ENCODE assay signal across 13 cellular contexts in genomic region chr1:21339402-21340229, GRCh38. TPM values are rescaled to one million over a fixed set of nuclear protein-coding genes. Genes with fewer than 3 reads are reported as not detected.
A peak's percentile ranks its signal among the peaks of the same experiment; 100 is the strongest.
DNase-seq lines count a peak whose midpoint lies in the region; ATAC-seq and TF ChIP-seq lines count a peak whose summit lies in the region.
"Had no signal": no experiment of that assay in that cellular context is flagged by ENCODE, and none has a peak within 500 bp of the region (broad histone marks: within the 10 kb centered on the region; RNA-seq: fewer than 3 reads in every experiment).

No MANE protein-coding gene starts in this region.

- H3K4me1 Mint-ChIP-seq in IgD-negative memory B cell (peaks cover 54 to 67% (median 58%) of the 10 kb centered on the region in 3 donors), memory B cell (peaks cover 80% of the 10 kb centered on the region)

- H3K27ac ChIP-seq in adrenal gland (peak overlapping the region; percentile 87 to 96 (median 95)), stomach smooth muscle (ENCODE audit: low read length) (peak overlapping the region; percentile 94)

- intact Hi-C loops in adrenal gland (cut with DNase I) = loop anchor here in 1 of 2 donors (5.0 kb wide), 1 partner anchor 82 kb away; no protein-coding TSS in a partner anchor

- H3K4me3 ChIP-seq in adrenal gland (no peak overlapping the region), stomach smooth muscle (ENCODE audit: low read length in 2 of 2) (no peak overlapping the region)

- H3K27me3 ChIP-seq in adrenal gland (no peaks in the 10 kb centered on the region), stomach smooth muscle (ENCODE audit: control insufficient read depth in 1 of 2, insufficient read depth in 2 of 2, low read length in 2 of 2) (no peaks in the 10 kb centered on the region)

- TF ChIP-seq CTCF in adrenal gland (IDR thresholded peaks at IDR 0.05) = no peak

- ATAC-seq in memory B cell (ENCODE audit: low read depth) (no peak), HG03025 (IDR thresholded peaks at IDR 0.05; ENCODE audit: low FRiP score, unreplicated experiment) (no peak)

- H3K27ac Mint-ChIP-seq in IgD-negative memory B cell = peak overlapping the region in 2 of 3 donors; percentile 31 to 87
- peak overlapping the region; percentile 93 for H3K27ac Mint-ChIP-seq in memory B cell

- no peaks in the 10 kb centered on the region for H3K36me3 ChIP-seq in adrenal gland (replicated peaks in 1 of 2)
- H3K36me3 ChIP-seq in stomach smooth muscle (ENCODE audit: control insufficient read depth in 2 of 2, insufficient read depth in 2 of 2, low read length in 2 of 2) = peaks cover 0 to 3% of the 10 kb centered on the region in 2 donors

- DNase-seq in adrenal gland (peak in 2 of 7 donors; percentile 12 to 23), memory B cell (ENCODE audit: low spot score in 2 of 2) (no peak), T1000 (lab: John Stamatoyannopoulos, UW) (no peak), mesenteric fat pad (ENCODE audit: low spot score) (no peak)
- no peak for DNase-seq in stimulated activated CD4-positive, alpha-beta T cell treated with anti-CD3 and anti-CD28 coated beads, Interleukin-12 subunit alpha, Interleukin-12 subunit beta, amount 100 ng/mL, for 4 hours
- DNase-seq: DND-41; midbrain; NCI-H2227 treated with DMSO at 0.1 percent for 48 hours; stimulated activated CD4-positive, alpha-beta T cell treated with anti-CD3 and anti-CD28 coated beads, Interleukin-4, amount 100 ng/mL, for 4 hours had no signal

- peak overlapping the region in 2 of 4 donors; percentile 8 to 17 for H3K4me3 Mint-ChIP-seq in IgD-negative memory B cell
- no peak overlapping the region for H3K4me3 Mint-ChIP-seq in memory B cell
- H3K4me3 Mint-ChIP-seq: brain had no signal

- peak overlapping the region in 1 of 2 donors; percentile 29 for H3K9ac ChIP-seq in stomach smooth muscle (ENCODE audit: low read length in 2 of 2)

- H3K9me3 ChIP-seq in adrenal gland (replicated peaks in 1 of 3) = no peaks in the 10 kb centered on the region
- H3K9me3 ChIP-seq in stomach smooth muscle (ENCODE audit: control insufficient read depth in 2 of 2, low read length in 2 of 2) = no peaks in the 10 kb centered on the region

- H3K27me3 Mint-ChIP-seq in IgD-negative memory B cell = peaks cover 2% of the 10 kb centered on the region
- H3K27me3 Mint-ChIP-seq in memory B cell = no peaks in the 10 kb centered on the region
- H3K27me3 Mint-ChIP-seq: brain had no signal

- H3K4me1 ChIP-seq in adrenal gland (replicated peaks in 1 of 2) = peaks cover 92 to 93% of the 10 kb centered on the region in 2 donors
- peaks cover 95% of the 10 kb centered on the region for H3K4me1 ChIP-seq in stomach smooth muscle (ENCODE audit: control insufficient read depth, insufficient read depth, low read length)

- no peak for TF ChIP-seq POLR2A in adrenal gland (IDR thresholded peaks at IDR 0.05)

- H3K36me3 Mint-ChIP-seq in IgD-negative memory B cell (no peaks in the 10 kb centered on the region), memory B cell (peaks cover 6% of the 10 kb centered on the region)
- H3K36me3 Mint-ChIP-seq: brain had no signal

- WGBS in adrenal gland, 4 donors = 60 to 70% (median 69%) methylated on average over 9 of the region's 9 CpGs

- H3K9me3 Mint-ChIP-seq in IgD-negative memory B cell (no peaks in the 10 kb centered on the region), memory B cell (no peaks in the 10 kb centered on the region)

RNA-seq across cellular contexts. Expression of gene ECE1, which starts 49.4 kb away (rescaled TPM):
- polyA plus RNA-seq in IgD-negative memory B cell (58.6 TPM), adrenal gland (100 to 1,000 TPM; 150 to 327 (median 176) TPM)
- total RNA-seq in adrenal gland (100 to 1,000 TPM; 173 to 588 (median 259) TPM), mesenteric fat pad (156 TPM)
